9 cellular contexts compared by ENCODE assay signal in the genomic region with DNA sequence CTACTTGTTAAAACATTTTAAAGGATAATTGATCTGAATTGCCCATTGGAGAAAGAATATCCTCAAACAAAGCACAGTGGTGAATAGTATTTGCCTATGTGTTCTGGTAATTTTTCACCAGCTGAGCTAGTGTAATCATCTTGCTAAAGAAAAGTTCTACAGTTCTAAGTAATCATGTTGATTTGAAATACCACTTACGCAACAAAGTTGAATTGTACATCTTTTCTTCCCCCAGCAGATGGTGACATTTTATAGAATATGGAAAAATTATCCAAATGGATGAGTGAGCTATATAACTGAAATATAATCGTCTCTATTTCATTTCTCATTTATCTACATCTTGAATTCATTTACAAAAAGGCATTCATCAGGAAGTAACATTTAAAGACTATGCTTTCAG. TPM values are rescaled to one million over a fixed set of nuclear protein-coding genes. Genes with fewer than 3 reads are reported as not detected.
DNase-seq lines count a peak whose midpoint lies in the region; ATAC-seq, FAIRE-seq and TF ChIP-seq lines count a peak whose summit lies in the region.
"Had no signal": no experiment of that assay in that cellular context is flagged by ENCODE, and none has a peak within 500 bp of the region (broad histone marks: within the 10 kb centered on the region; RNA-seq: fewer than 3 reads in every experiment).

No MANE protein-coding gene starts in this region.

- DNase-seq in AG09319 (ENCODE audit: extremely low read depth, low read depth) (no peak), GM18507 (ENCODE audit: extremely low spot score, insufficient read length, low read depth) (no peak), SK-MEL-5 (ENCODE audit: low read depth, low spot score) (peak; percentile 41), glomerular visceral epithelial cell (ENCODE audit: extremely low spot score) (peak; percentile 22)
- no peak for DNase-seq in activated naive CD4-positive, alpha-beta T cell treated with anti-CD3 and anti-CD28 coated beads, Interleukin-2, amount 10 ng/mL, durations not matched to agents 7 days and 5 days
- DNase-seq: mesendoderm had no signal

- TF ChIP-seq CTCF in AG09319 (IDR thresholded peaks at IDR 0.05; ENCODE audit: low read depth, low read length), result peak; percentile 22

- CTCF ChIA-PET in activated naive CD4-positive, alpha-beta T cell treated with anti-CD3 and anti-CD28 coated beads, Interleukin-2, amount 10 ng/mL, durations not matched to agents 7 days and 5 days (lab: Charles Lee), result interaction anchor here (0.6 to 1.3 kb wide), 4 partner anchors 87 to 244 kb away, joined by 3 to 6 read pairs (median 4); no protein-coding TSS in a partner anchor

- in situ Hi-C loops in SK-MEL-5 (cut with HindIII; ENCODE audit: low pct_unique_long_range_greater_than_20kb, low sequenced_read_pairs), result no loop called here

- H3K27ac Mint-ChIP-seq in activated naive CD4-positive, alpha-beta T cell treated with anti-CD3 and anti-CD28 coated beads, Interleukin-2, amount 10 ng/mL, durations not matched to agents 7 days and 5 days, result no peak overlapping the region

- H3K4me1 Mint-ChIP-seq in activated naive CD4-positive, alpha-beta T cell treated with anti-CD3 and anti-CD28 coated beads, Interleukin-2, amount 10 ng/mL, durations not matched to agents 7 days and 5 days, result no peaks in the 10 kb centered on the region

- no peak overlapping the region for H3K4me3 Mint-ChIP-seq in activated naive CD4-positive, alpha-beta T cell treated with anti-CD3 and anti-CD28 coated beads, Interleukin-2, amount 10 ng/mL, durations not matched to agents 7 days and 5 days

- H3K9me3 Mint-ChIP-seq in activated naive CD4-positive, alpha-beta T cell treated with anti-CD3 and anti-CD28 coated beads, Interleukin-2, amount 10 ng/mL, durations not matched to agents 7 days and 5 days, result no peaks in the 10 kb centered on the region

- peak; percentile 15 for FAIRE-seq in GM18507 (lab: Jason Lieb, UNC)

- no peak for ATAC-seq in HG03280 (IDR thresholded peaks at IDR 0.05; ENCODE audit: unreplicated experiment)
- no peak for ATAC-seq in HG03135 (IDR thresholded peaks at IDR 0.05; ENCODE audit: unreplicated experiment)
- no peak for ATAC-seq in GM21717 (IDR thresholded peaks at IDR 0.05; ENCODE audit: unreplicated experiment)

- H3K36me3 Mint-ChIP-seq in activated naive CD4-positive, alpha-beta T cell treated with anti-CD3 and anti-CD28 coated beads, Interleukin-2, amount 10 ng/mL, durations not matched to agents 7 days and 5 days, result peaks cover 5% of the 10 kb centered on the region

- H3K27me3 Mint-ChIP-seq in activated naive CD4-positive, alpha-beta T cell treated with anti-CD3 and anti-CD28 coated beads, Interleukin-2, amount 10 ng/mL, durations not matched to agents 7 days and 5 days, result no peaks in the 10 kb centered on the region

RNA-seq across cellular contexts. Expression of a gene that starts 9.7 kb away (rescaled TPM):
- total RNA-seq in SK-MEL-5 (2014; rRNA removed; shearing (Covaris generic)), result 1.5 and 2.7 TPM in 2 replicates
- 1.3 and 1.9 TPM in 2 replicates for polyA plus RNA-seq in SK-MEL-5 (2015; cell fraction: cytosol; rRNA removed)
- polyA plus RNA-seq in SK-MEL-5 (2015; cell fraction: nucleus; rRNA removed), result 8.5 and 9.9 TPM in 2 replicates

RNA-seq across cellular contexts. Expression of a gene that starts 18.6 kb away (rescaled TPM):
- 2.9 TPM in 2 replicates for total RNA-seq in SK-MEL-5 (2014; rRNA removed; shearing (Covaris generic))
- 3.1 and 4.7 TPM in 2 replicates for polyA plus RNA-seq in SK-MEL-5 (2015; cell fraction: cytosol; rRNA removed)
- polyA plus RNA-seq in SK-MEL-5 (2015; cell fraction: nucleus; rRNA removed), result 0.98 and 1.3 TPM in 2 replicates

Comparison
In these comparisons a context has a peak if more than half of its experiments do, and no peak if none do; other contexts are left out.
1. DNase-seq: peak in SK-MEL-5 (single experiment) and glomerular visceral epithelial cell (single experiment); none in AG09319 (single experiment), GM18507 (single experiment) and activated naive CD4-positive, alpha-beta T cell treated with anti-CD3 and anti-CD28 coated beads, Interleukin-2, amount 10 ng/mL, durations not matched to agents 7 days and 5 days (single experiment).